3 cellular contexts compared by ENCODE assay signal in genomic region chr4:187617117-187617516, GRCh38.
TF ChIP-seq lines count a peak whose summit lies in the region.

No MANE protein-coding gene starts in this region.

TF ChIP-seq in A549, 52 proteins besides CTCF, POLR2A, EP300 and RAD21:
- no peak for TF ChIP-seq BCL3 (IDR thresholded peaks at IDR 0.05)
- 0 out of 2 replicates have a peak, but pooled peaks have one; percentile 14 for TF ChIP-seq HES2 (IDR thresholded peaks at IDR 0.05)
- TF ChIP-seq CEBPB (IDR thresholded peaks at IDR 0.05) = peak in 1 of 2 experiments; percentile 47; a peak in 1 of 4 replicates

TF ChIP-seq in HCT116, 20 proteins besides CTCF, POLR2A, EP300 and RAD21:
- no peak for TF ChIP-seq REST (IDR thresholded peaks at IDR 0.05; ENCODE audit: low read depth)
- TF ChIP-seq POLR2AphosphoS5 (IDR thresholded peaks at IDR 0.05; ENCODE audit: low read depth, low read length) = no peak
- peak; percentile 97 for TF ChIP-seq CEBPB (IDR thresholded peaks at IDR 0.05; ENCODE audit: low read depth)
- TF ChIP-seq ATF3 (IDR thresholded peaks at IDR 0.05) = peak; percentile 34; the same call in 1 of the 2 replicates

TF ChIP-seq in H1, 55 proteins besides CTCF, POLR2A, EP300 and RAD21:
- TF ChIP-seq POLR2AphosphoS5 (IDR thresholded peaks at IDR 0.05; ENCODE audit: low read depth, low read length) (no peak), CEBPB (IDR thresholded peaks at IDR 0.05; ENCODE audit: low read depth, low read length) (peak; percentile 67; the same call in 1 of the 2 replicates)
